ENCODE assay signal across 8 cellular contexts in the genomic region with DNA sequence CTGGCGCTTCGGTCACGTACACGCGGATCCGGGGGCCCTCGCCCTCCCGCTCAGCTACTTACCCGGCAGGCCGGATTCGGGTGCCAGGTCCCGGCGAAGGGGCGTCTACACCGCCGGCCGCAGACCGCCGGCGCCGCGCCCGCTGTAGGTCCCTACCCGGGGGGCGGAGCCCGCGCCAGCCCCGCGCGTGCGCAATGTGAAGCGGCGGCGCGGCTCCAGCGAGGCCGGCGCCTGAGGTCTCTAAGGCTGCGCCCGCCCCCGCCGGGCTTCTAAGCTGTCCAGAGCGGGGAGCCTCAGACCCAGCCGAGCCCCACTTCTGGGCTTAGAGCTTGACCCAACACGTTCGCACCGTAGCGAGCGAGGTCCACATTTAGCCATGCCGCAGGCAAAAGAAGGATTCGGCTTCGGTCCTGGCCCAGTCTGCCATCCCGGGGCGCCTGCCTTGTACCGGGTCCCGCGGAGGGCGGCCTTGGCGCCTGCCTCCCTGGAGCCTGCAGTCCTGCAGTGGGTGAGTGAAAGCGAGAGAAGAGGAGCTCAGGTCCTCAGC. TPM values are rescaled to one million over a fixed set of nuclear protein-coding genes. Genes with fewer than 3 reads are reported as not detected.
DNase-seq lines count a peak whose midpoint lies in the region; ATAC-seq and TF ChIP-seq lines count a peak whose summit lies in the region.

A gene with protein sequence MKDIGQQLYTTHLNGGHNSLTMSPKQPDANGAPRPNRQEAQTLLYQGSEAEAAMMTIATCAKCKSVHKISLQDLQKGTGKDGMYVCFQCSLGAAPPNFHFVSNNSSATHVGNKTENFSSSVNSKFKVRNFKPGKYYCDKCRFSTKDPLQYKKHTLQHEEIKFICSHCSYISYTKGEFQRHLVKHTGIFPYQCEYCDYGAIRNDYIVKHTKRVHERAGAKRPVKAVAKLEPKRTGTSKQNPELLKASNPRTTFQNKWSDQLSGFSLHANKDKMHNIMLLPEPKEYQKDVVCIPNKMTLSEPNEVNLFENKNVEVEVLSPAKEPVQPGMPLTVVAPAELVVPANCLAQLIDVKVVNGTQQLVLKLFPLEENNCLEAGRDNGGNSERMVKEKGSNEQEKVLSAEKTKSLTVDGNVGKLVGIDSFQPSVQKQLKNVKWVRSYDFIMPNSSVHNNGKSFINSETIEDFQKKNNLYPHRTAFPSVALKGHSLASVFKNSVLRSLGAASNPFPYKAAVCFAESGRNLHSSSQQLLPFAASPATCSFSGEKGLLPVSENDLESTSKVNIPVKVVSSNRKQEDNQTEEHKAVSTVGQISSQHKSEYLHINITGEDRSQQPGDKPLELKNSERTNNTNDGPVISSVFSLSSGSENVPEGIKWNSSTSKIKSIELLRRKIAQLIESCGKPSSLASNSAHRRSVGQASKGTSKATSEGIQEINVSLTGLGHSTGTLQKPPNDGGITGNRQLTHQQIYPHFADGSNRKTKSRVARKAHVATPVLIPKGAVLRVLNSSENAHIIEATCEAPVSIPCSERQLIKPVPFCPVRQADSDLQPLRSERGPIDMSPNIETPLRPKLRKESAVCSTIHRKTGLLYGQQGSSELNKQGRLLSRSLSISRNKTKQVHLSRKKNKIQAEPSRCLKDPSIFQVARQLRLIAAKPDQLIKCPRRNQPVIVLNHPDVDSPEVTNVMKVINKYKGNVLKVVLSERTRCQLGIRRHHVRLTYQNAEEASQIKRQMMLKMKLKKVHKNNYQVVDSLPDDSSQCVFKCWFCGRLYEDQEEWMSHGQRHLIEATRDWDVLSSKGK (minus strand): TSS at position 172 of the 547 bp plus-strand sequence. CDS start 11,098 bp downstream, outside the sequence.

- H3K4me1 ChIP-seq in stomach = peaks cover 13 to 29% (median 22%) of the 10 kb centered on the region in 4 donors

- peaks cover 8 to 28% (median 22%) of the 10 kb centered on the region in 3 donors for H3K27me3 ChIP-seq in stomach

- peaks cover 19% of the 10 kb centered on the region for H3K27me3 Mint-ChIP-seq in activated T-helper 2 cell treated with anti-CD3 and anti-CD28 coated beads, Interferon-gamma antibody, Interleukin-2, Interleukin-4, amounts not matched to agents 10 μg/mL and 5 μg/mL and 100 μg/mL, durations not matched to agents 14 hours and 24 hours and 36 hours (ENCODE audit: low read depth)
- H3K27me3 Mint-ChIP-seq in neural crest cell (ENCODE audit: low read depth) = peaks cover 35% of the 10 kb centered on the region

- ATAC-seq in GM18870 (IDR thresholded peaks at IDR 0.05; ENCODE audit: unreplicated experiment) (peak; percentile 46), HG03095 (IDR thresholded peaks at IDR 0.05; ENCODE audit: unreplicated experiment) (peak; percentile 64)

- intact Hi-C loops in activated T-helper 2 cell treated with anti-CD3 and anti-CD28 coated beads, Interferon-gamma antibody, Interleukin-2, Interleukin-4, amounts not matched to agents 10 μg/mL and 5 μg/mL and 100 μg/mL, durations not matched to agents 14 hours and 24 hours and 36 hours (cut with micrococcal nuclease) = loop anchor here (2.0 to 5.0 kb wide), 5 partner anchors 275 to 439 kb away; no protein-coding TSS in a partner anchor
- intact Hi-C loops in stomach (cut with DNase I; ENCODE audit: low total_unique reads) = no loop called here

- H3K4me3 ChIP-seq in fibroblast of the aortic adventitia (ENCODE audit: low read depth, low read length) (peak within 1 kb of the TSS; percentile 67), stomach (peak within 1 kb of the TSS; percentile 60 to 64 (median 62))

- peaks cover 32% of the 10 kb centered on the region for H3K4me1 Mint-ChIP-seq in activated T-helper 2 cell treated with anti-CD3 and anti-CD28 coated beads, Interferon-gamma antibody, Interleukin-2, Interleukin-4, amounts not matched to agents 10 μg/mL and 5 μg/mL and 100 μg/mL, durations not matched to agents 14 hours and 24 hours and 36 hours (ENCODE audit: low read depth)
- peaks cover 38% of the 10 kb centered on the region for H3K4me1 Mint-ChIP-seq in neural crest cell

- H3K4me3 Mint-ChIP-seq in activated T-helper 2 cell treated with anti-CD3 and anti-CD28 coated beads, Interferon-gamma antibody, Interleukin-2, Interleukin-4, amounts not matched to agents 10 μg/mL and 5 μg/mL and 100 μg/mL, durations not matched to agents 14 hours and 24 hours and 36 hours (ENCODE audit: low read depth) = peak within 1 kb of the TSS; percentile 92
- H3K4me3 Mint-ChIP-seq in neural crest cell = peak within 1 kb of the TSS; percentile 96

- H3K9me3 ChIP-seq in stomach = peaks cover 0 to 14% (median 2%) of the 10 kb centered on the region in 4 donors

- peaks cover 3 to 28% (median 22%) of the 10 kb centered on the region in 4 donors for H3K36me3 ChIP-seq in stomach

- peaks cover 14% of the 10 kb centered on the region for H3K9me3 Mint-ChIP-seq in activated T-helper 2 cell treated with anti-CD3 and anti-CD28 coated beads, Interferon-gamma antibody, Interleukin-2, Interleukin-4, amounts not matched to agents 10 μg/mL and 5 μg/mL and 100 μg/mL, durations not matched to agents 14 hours and 24 hours and 36 hours
- H3K9me3 Mint-ChIP-seq in neural crest cell = peaks cover 13% of the 10 kb centered on the region

- DNase-seq in AG08396 (ENCODE audit: low spot score) (peak; percentile 90), OCI-M1 (lab: John Stamatoyannopoulos, UW) (peak; percentile 85), fibroblast of the aortic adventitia (ENCODE audit: low read depth) (peak; percentile 53), neural crest cell (ENCODE audit: low read depth, low spot score) (peak; percentile 57), stomach (peak; percentile 67)
- peak; percentile 75 for DNase-seq in activated T-helper 2 cell treated with anti-CD3 and anti-CD28 coated beads, Interferon-gamma antibody, Interleukin-2, Interleukin-4, amounts not matched to agents 10 μg/mL and 5 μg/mL and 100 μg/mL, durations not matched to agents 14 hours and 24 hours and 36 hours (ENCODE audit: low spot score)

- TF ChIP-seq CTCF in fibroblast of the aortic adventitia (IDR thresholded peaks at IDR 0.05; ENCODE audit: insufficient read depth, low read length) (no peak), neural crest cell (conservative IDR thresholded peaks at IDR 0.05) (no peak), stomach (IDR thresholded peaks at IDR 0.05) (no peak)

- TF ChIP-seq EP300 in stomach (IDR thresholded peaks at IDR 0.05) = no peak

- H3K27ac ChIP-seq in stomach = peak within 1 kb of the TSS in 4 of 5 donors; percentile 53 to 83 (median 69)

- TF ChIP-seq POLR2A in stomach (IDR thresholded peaks at IDR 0.05) = no peak

- 4 to 40% (median 7%) methylated on average over 2 to 60 of the region's 60 CpGs for WGBS in stomach, 5 donors

- peak within 1 kb of the TSS; percentile 93 for H3K27ac Mint-ChIP-seq in activated T-helper 2 cell treated with anti-CD3 and anti-CD28 coated beads, Interferon-gamma antibody, Interleukin-2, Interleukin-4, amounts not matched to agents 10 μg/mL and 5 μg/mL and 100 μg/mL, durations not matched to agents 14 hours and 24 hours and 36 hours
- peak within 1 kb of the TSS; percentile 96 for H3K27ac Mint-ChIP-seq in neural crest cell (ENCODE audit: unreplicated experiment)

- peaks cover 44% of the 10 kb centered on the region for H3K36me3 Mint-ChIP-seq in activated T-helper 2 cell treated with anti-CD3 and anti-CD28 coated beads, Interferon-gamma antibody, Interleukin-2, Interleukin-4, amounts not matched to agents 10 μg/mL and 5 μg/mL and 100 μg/mL, durations not matched to agents 14 hours and 24 hours and 36 hours (ENCODE audit: low read depth)
- peaks cover 57% of the 10 kb centered on the region for H3K36me3 Mint-ChIP-seq in neural crest cell (ENCODE audit: low read depth)

RNA-seq across cellular contexts. Expression of the gene that starts here (rescaled TPM):
- 22.9 and 24.9 TPM in 2 replicates for total RNA-seq in activated T-helper 2 cell treated with anti-CD3 and anti-CD28 coated beads, Interferon-gamma antibody, Interleukin-2, Interleukin-4, amounts not matched to agents 10 μg/mL and 5 μg/mL and 100 μg/mL, durations not matched to agents 14 hours and 24 hours and 36 hours
- total RNA-seq in fibroblast of the aortic adventitia (ENCODE audit: low replicate concordance) (15.0 and 31.4 TPM in 2 replicates), neural crest cell (67.3 and 77.3 TPM in 2 replicates), stomach (10 to 100 TPM in 2 of 5 donors, 1 to 10 TPM in 3; 8.0 to 40.6 (median 8.8) TPM)
- polyA plus RNA-seq in stomach = 1 to 10 TPM; 3.5 to 4.6 (median 4.3) TPM

Comparison
In these comparisons a context has a peak if more than half of its experiments do, and no peak if none do; other contexts are left out.
1. Peak in every context shown above with its lines: DNase-seq, ATAC-seq, H3K4me3 ChIP-seq and H3K27ac ChIP-seq.